ENCODE assay signal across 20 cellular contexts in genomic region chr1:87958201-87958600, GRCh38.
"Had no signal": no experiment of that assay in that cellular context is flagged by ENCODE, and none has a peak within 500 bp of the region (broad histone marks: within the 10 kb centered on the region; RNA-seq: fewer than 3 reads in every experiment).

No MANE protein-coding gene starts in this region.

- H3K36me3 Mint-ChIP-seq: activated naive CD8-positive, alpha-beta T cell; stimulated activated memory B cell treated with anti-CD40 and anti-IgM and Interleukin-4, amounts not matched to agents 10 μg/mL and 1 μg/mL and 100 μg/mL, for 72 hours had no signal

- H3K36me3 ChIP-seq: right lobe of liver, stomach had no signal

- DNase-seq: activated CD8-positive, alpha-beta memory T cell treated with anti-CD3 and anti-CD28 coated beads for 24 hours; activated CD8-positive, alpha-beta memory T cell treated with anti-CD3 and anti-CD28 coated beads, Interleukin-2, amount 50 U/mL, for 4 hours; activated naive CD4-positive, alpha-beta T cell; activated T-cell treated with anti-CD3 and anti-CD28 coated beads, Interleukin-2, amount 50 U/mL, for 24 hours; dermis blood vessel endothelial cell; effector memory CD8-positive, alpha-beta T cell; head of caudate nucleus; left ventricle myocardium superior; mammary epithelial cell; nephron progenitor cell; nucleus accumbens; right lobe of liver; small intestine; stimulated activated CD4-positive, alpha-beta T cell treated with anti-CD3 and anti-CD28 coated beads, Interleukin-15, amount 100 ng/mL, for 24 hours; stomach; T-helper 9 cell had no signal

- H3K4me3 ChIP-seq: right lobe of liver, stomach had no signal

- ATAC-seq: effector memory CD8-positive, alpha-beta T cell; esophagus mucosa; left ventricle myocardium superior; right lobe of liver; stimulated activated memory B cell treated with anti-CD40 and anti-IgM and Interleukin-4, amounts not matched to agents 10 μg/mL and 1 μg/mL and 100 μg/mL, for 72 hours had no signal

- H3K9me3 ChIP-seq: right lobe of liver, stomach had no signal

- H3K4me1 ChIP-seq: right lobe of liver had no signal

- H3K27me3 Mint-ChIP-seq: stimulated activated memory B cell treated with anti-CD40 and anti-IgM and Interleukin-4, amounts not matched to agents 10 μg/mL and 1 μg/mL and 100 μg/mL, for 72 hours had no signal

- H3K27ac Mint-ChIP-seq: activated naive CD8-positive, alpha-beta T cell; activated T-cell treated with anti-CD3 and anti-CD28 coated beads, Interleukin-2, amount 50 U/mL, for 24 hours; activated T-helper 2 cell treated with anti-CD3 and anti-CD28 coated beads, Interferon-gamma antibody, Interleukin-2, Interleukin-4, amounts not matched to agents 10 μg/mL and 5 μg/mL and 100 μg/mL, durations not matched to agents 14 hours and 24 hours and 36 hours; effector memory CD8-positive, alpha-beta T cell; nephron progenitor cell; stimulated activated memory B cell treated with anti-CD40 and anti-IgM and Interleukin-4, amounts not matched to agents 10 μg/mL and 1 μg/mL and 100 μg/mL, for 72 hours had no signal

- H3K9me3 Mint-ChIP-seq: activated T-cell treated with anti-CD3 and anti-CD28 coated beads, Interleukin-2, amount 50 U/mL, for 24 hours; activated T-helper 2 cell treated with anti-CD3 and anti-CD28 coated beads, Interferon-gamma antibody, Interleukin-2, Interleukin-4, amounts not matched to agents 10 μg/mL and 5 μg/mL and 100 μg/mL, durations not matched to agents 14 hours and 24 hours and 36 hours; effector memory CD8-positive, alpha-beta T cell; nephron progenitor cell; stimulated activated memory B cell treated with anti-CD40 and anti-IgM and Interleukin-4, amounts not matched to agents 10 μg/mL and 1 μg/mL and 100 μg/mL, for 72 hours had no signal

- H3K27me3 ChIP-seq: right lobe of liver, stomach had no signal

- H3K4me3 Mint-ChIP-seq: activated naive CD8-positive, alpha-beta T cell; activated T-cell treated with anti-CD3 and anti-CD28 coated beads, Interleukin-2, amount 50 U/mL, for 24 hours; effector memory CD8-positive, alpha-beta T cell; nephron progenitor cell; stimulated activated memory B cell treated with anti-CD40 and anti-IgM and Interleukin-4, amounts not matched to agents 10 μg/mL and 1 μg/mL and 100 μg/mL, for 72 hours had no signal

- H3K27ac ChIP-seq: right lobe of liver, stomach had no signal
